ENCODE assay signal across 8 cellular contexts in genomic region chr2:154623819-154624218, GRCh38.
DNase-seq lines count a peak whose midpoint lies in the region; ATAC-seq and TF ChIP-seq lines count a peak whose summit lies in the region.

No MANE protein-coding gene starts in this region.

- 17% methylated on average over 3 of the region's 3 CpGs for WGBS in esophagus muscularis mucosa

- no peaks in the 10 kb centered on the region for H3K27me3 ChIP-seq in HL-60 (ENCODE audit: insufficient read depth, poor library complexity, severe bottlenecking)
- no peaks in the 10 kb centered on the region for H3K27me3 ChIP-seq in esophagus muscularis mucosa

- H3K27ac ChIP-seq in 22Rv1 = no peak overlapping the region
- H3K27ac ChIP-seq in HL-60 (replicated peaks) = no peak overlapping the region
- no peak overlapping the region for H3K27ac ChIP-seq in esophagus muscularis mucosa (replicated peaks in 1 of 4)

- peak in 1 of 2 experiments; percentile 4 for DNase-seq in HL-60 (ENCODE audit: low read depth in 1 of 2, low spot score in 1 of 2)
- peak; percentile 2 for DNase-seq in OCI-M2 (lab: John Stamatoyannopoulos, UW; ENCODE audit: unreplicated experiment)
- no peak for DNase-seq in esophagus muscularis mucosa (ENCODE audit: extremely low spot score)
- DNase-seq in neural crest cell (ENCODE audit: low read depth, low spot score) = peak; percentile 44
- DNase-seq in activated CD4-positive, alpha-beta T cell treated with anti-CD3 and anti-CD28 coated beads, Interleukin-2, amount 10 ng/mL, durations not matched to agents 24 days and 14 days = no peak

- H3K4me3 ChIP-seq in HL-60 (replicated peaks; ENCODE audit: insufficient read depth, low read length) (no peak overlapping the region), esophagus muscularis mucosa (no peak overlapping the region)

- peak; percentile 73 for ATAC-seq in GM18498 (IDR thresholded peaks at IDR 0.05; ENCODE audit: unreplicated experiment)
- no peak for ATAC-seq in HG02981 (IDR thresholded peaks at IDR 0.05; ENCODE audit: unreplicated experiment)

- H3K4me3 Mint-ChIP-seq in neural crest cell = no peak overlapping the region
- no peak overlapping the region for H3K4me3 Mint-ChIP-seq in activated CD4-positive, alpha-beta T cell treated with anti-CD3 and anti-CD28 coated beads, Interleukin-2, amount 10 ng/mL, durations not matched to agents 24 days and 14 days

- no peaks in the 10 kb centered on the region for H3K4me1 ChIP-seq in esophagus muscularis mucosa

- H3K4me1 Mint-ChIP-seq in neural crest cell = peaks cover 8% of the 10 kb centered on the region
- no peaks in the 10 kb centered on the region for H3K4me1 Mint-ChIP-seq in activated CD4-positive, alpha-beta T cell treated with anti-CD3 and anti-CD28 coated beads, Interleukin-2, amount 10 ng/mL, durations not matched to agents 24 days and 14 days

- no peaks in the 10 kb centered on the region for H3K27me3 Mint-ChIP-seq in neural crest cell (ENCODE audit: low read depth)
- no peaks in the 10 kb centered on the region for H3K27me3 Mint-ChIP-seq in activated CD4-positive, alpha-beta T cell treated with anti-CD3 and anti-CD28 coated beads, Interleukin-2, amount 10 ng/mL, durations not matched to agents 24 days and 14 days

- no peaks in the 10 kb centered on the region for H3K9me3 ChIP-seq in esophagus muscularis mucosa

- no peaks in the 10 kb centered on the region for H3K9me3 Mint-ChIP-seq in neural crest cell
- H3K9me3 Mint-ChIP-seq in activated CD4-positive, alpha-beta T cell treated with anti-CD3 and anti-CD28 coated beads, Interleukin-2, amount 10 ng/mL, durations not matched to agents 24 days and 14 days = no peaks in the 10 kb centered on the region

- H3K36me3 ChIP-seq in esophagus muscularis mucosa = no peaks in the 10 kb centered on the region

- no peaks in the 10 kb centered on the region for H3K36me3 Mint-ChIP-seq in neural crest cell (ENCODE audit: low read depth)
- no peaks in the 10 kb centered on the region for H3K36me3 Mint-ChIP-seq in activated CD4-positive, alpha-beta T cell treated with anti-CD3 and anti-CD28 coated beads, Interleukin-2, amount 10 ng/mL, durations not matched to agents 24 days and 14 days (ENCODE audit: low read depth)

- no peak for TF ChIP-seq POLR2A in esophagus muscularis mucosa (IDR thresholded peaks at IDR 0.05; ENCODE audit: low read depth)

- TF ChIP-seq CTCF in 22Rv1 (IDR thresholded peaks at IDR 0.05) (peak; percentile 73), HL-60 (IDR thresholded peaks at IDR 0.05; ENCODE audit: insufficient read depth, low read length) (peak; percentile 52), esophagus muscularis mucosa (IDR thresholded peaks at IDR 0.05) (peak; percentile 24 to 70 (median 58)), neural crest cell (conservative IDR thresholded peaks at IDR 0.05) (peak; percentile 80)

- TF ChIP-seq EP300 in esophagus muscularis mucosa (IDR thresholded peaks at IDR 0.05) = no peak

- no peak overlapping the region for H3K27ac Mint-ChIP-seq in neural crest cell (ENCODE audit: unreplicated experiment)
- H3K27ac Mint-ChIP-seq in activated CD4-positive, alpha-beta T cell treated with anti-CD3 and anti-CD28 coated beads, Interleukin-2, amount 10 ng/mL, durations not matched to agents 24 days and 14 days = no peak overlapping the region

- intact Hi-C loops in esophagus muscularis mucosa (cut with DNase I) = loop anchor here (10.0 kb wide), 1 partner anchor 601 kb away; no protein-coding TSS in a partner anchor
- intact Hi-C loops in activated CD4-positive, alpha-beta T cell treated with anti-CD3 and anti-CD28 coated beads, Interleukin-2, amount 10 ng/mL, durations not matched to agents 24 days and 14 days (cut with micrococcal nuclease) = no loop called here

Comparison
In these comparisons a context has a peak if more than half of its experiments do, and no peak if none do; other contexts are left out.
1. DNase-seq: peak in OCI-M2 (single experiment) and neural crest cell (single experiment); none in esophagus muscularis mucosa (single experiment) and activated CD4-positive, alpha-beta T cell treated with anti-CD3 and anti-CD28 coated beads, Interleukin-2, amount 10 ng/mL, durations not matched to agents 24 days and 14 days (single experiment).
2. Peak in every context shown above with its lines, with median percentiles within 50 percentile points of each other: CTCF ChIP-seq.